In genomic region chr5:12242960-12243888, GRCh38 we compare ENCODE assay signal across 21 cellular contexts.
A peak's percentile ranks its signal among the peaks of the same experiment; 100 is the strongest.
DNase-seq lines count a peak whose midpoint lies in the region; ATAC-seq and TF ChIP-seq lines count a peak whose summit lies in the region.
"Had no signal": no experiment of that assay in that cellular context is flagged by ENCODE, and none has a peak within 500 bp of the region (broad histone marks: within the 10 kb centered on the region; RNA-seq: fewer than 3 reads in every experiment).

No MANE protein-coding gene starts in this region.

- H3K27me3 Mint-ChIP-seq in type B pancreatic cell, result no peaks in the 10 kb centered on the region
- no peaks in the 10 kb centered on the region for H3K27me3 Mint-ChIP-seq in chondrocyte (ENCODE audit: low read depth)
- H3K27me3 Mint-ChIP-seq: activated naive CD8-positive, alpha-beta T cell treated with anti-CD3 and anti-CD28 coated beads, Interleukin-2, amount 10 ng/mL, durations not matched to agents 7 days and 5 days; naive thymus-derived CD8-positive, alpha-beta T cell; stimulated activated naive CD8-positive, alpha-beta T cell treated with anti-CD3 and anti-CD28 coated beads, Interleukin-15, Interleukin-2, amounts not matched to agents 100 ng/mL and 50 ng/mL, for 24 hours; T-helper 17 cell had no signal

- no peaks in the 10 kb centered on the region for H3K4me1 Mint-ChIP-seq in type B pancreatic cell (ENCODE audit: unreplicated experiment)
- H3K4me1 Mint-ChIP-seq in chondrocyte (ENCODE audit: low read depth), result peaks cover 4% of the 10 kb centered on the region
- H3K4me1 Mint-ChIP-seq: activated naive CD8-positive, alpha-beta T cell treated with anti-CD3 and anti-CD28 coated beads, Interleukin-2, amount 10 ng/mL, durations not matched to agents 7 days and 5 days; naive thymus-derived CD8-positive, alpha-beta T cell; T-helper 17 cell had no signal

- TF ChIP-seq CTCF in type B pancreatic cell (conservative IDR thresholded peaks at IDR 0.05) (no peak), chondrocyte (IDR thresholded peaks at IDR 0.05) (no peak)

- H3K9me3 Mint-ChIP-seq in type B pancreatic cell (no peaks in the 10 kb centered on the region), chondrocyte (ENCODE audit: low read depth) (peaks cover 2% of the 10 kb centered on the region)

- no peak overlapping the region for H3K4me3 Mint-ChIP-seq in type B pancreatic cell
- no peak overlapping the region for H3K4me3 Mint-ChIP-seq in chondrocyte (ENCODE audit: unreplicated experiment)
- H3K4me3 Mint-ChIP-seq: activated naive CD8-positive, alpha-beta T cell treated with anti-CD3 and anti-CD28 coated beads, Interleukin-2, amount 10 ng/mL, durations not matched to agents 7 days and 5 days; naive thymus-derived CD8-positive, alpha-beta T cell; stimulated activated naive CD8-positive, alpha-beta T cell treated with anti-CD3 and anti-CD28 coated beads, Interleukin-15, Interleukin-2, amounts not matched to agents 100 ng/mL and 50 ng/mL, for 24 hours; T-helper 17 cell had no signal

- no peak for ATAC-seq in HG03378 (IDR thresholded peaks at IDR 0.05; ENCODE audit: unreplicated experiment)
- ATAC-seq: left cardiac atrium; naive thymus-derived CD8-positive, alpha-beta T cell; Panc1; T-helper 17 cell had no signal

- H3K36me3 Mint-ChIP-seq in type B pancreatic cell (no peaks in the 10 kb centered on the region), chondrocyte (ENCODE audit: low read depth) (no peaks in the 10 kb centered on the region)
- H3K36me3 Mint-ChIP-seq: activated naive CD8-positive, alpha-beta T cell treated with anti-CD3 and anti-CD28 coated beads, Interleukin-2, amount 10 ng/mL, durations not matched to agents 7 days and 5 days; naive thymus-derived CD8-positive, alpha-beta T cell had no signal

- peak overlapping the region; percentile 19 for H3K27ac Mint-ChIP-seq in type B pancreatic cell
- H3K27ac Mint-ChIP-seq in chondrocyte (ENCODE audit: unreplicated experiment), result no peak overlapping the region
- H3K27ac Mint-ChIP-seq: activated naive CD8-positive, alpha-beta T cell treated with anti-CD3 and anti-CD28 coated beads, Interleukin-2, amount 10 ng/mL, durations not matched to agents 7 days and 5 days; naive thymus-derived CD8-positive, alpha-beta T cell; stimulated activated naive CD8-positive, alpha-beta T cell treated with anti-CD3 and anti-CD28 coated beads, Interleukin-15, Interleukin-2, amounts not matched to agents 100 ng/mL and 50 ng/mL, for 24 hours; T-helper 17 cell had no signal

- peak; percentile 71 for DNase-seq in HCEC 1CT
- DNase-seq in LHCN-M2 (ENCODE audit: low read depth), result peak; percentile 1
- DNase-seq in astrocyte of the hippocampus (ENCODE audit: low read depth, low spot score), result peak; percentile 25
- DNase-seq in type B pancreatic cell (ENCODE audit: extremely low spot score, unreplicated experiment), result no peak
- DNase-seq in chondrocyte (ENCODE audit: low spot score), result no peak
- DNase-seq in OCI-M2 (lab: John Stamatoyannopoulos, UW; ENCODE audit: unreplicated experiment), result no peak
- DNase-seq: activated CD4-positive, alpha-beta T cell treated with anti-CD3 and anti-CD28 coated beads for 48 hours; activated naive CD8-positive, alpha-beta T cell treated with anti-CD3 and anti-CD28 coated beads, Interleukin-2, amount 10 ng/mL, durations not matched to agents 7 days and 5 days; brain microvascular endothelial cell; colonic mucosa; KG1; left cardiac atrium; naive thymus-derived CD8-positive, alpha-beta T cell; NCI-H187 treated with DMSO at 0.1 percent for 48 hours; NCI-H345; stimulated activated CD4-positive, alpha-beta T cell treated with anti-CD3 and anti-CD28 coated beads, Interleukin-12 subunit alpha, Interleukin-12 subunit beta, amount 100 ng/mL, for 4 hours; T-helper 17 cell; thyroid gland had no signal

Comparison
In these comparisons a context has a peak if more than half of its experiments do, and no peak if none do; other contexts are left out.
1. DNase-seq: peak in HCEC 1CT (single experiment), LHCN-M2 (single experiment) and astrocyte of the hippocampus (single experiment); none in type B pancreatic cell (single experiment), chondrocyte (single experiment) and OCI-M2 (single experiment).